Comparison of ENCODE assay signal across 8 cellular contexts in genomic region chr22:41762980-41763779, GRCh38. TPM values are rescaled to one million over a fixed set of nuclear protein-coding genes. Genes with fewer than 3 reads are reported as not detected.
DNase-seq lines count a peak whose midpoint lies in the region; ATAC-seq and TF ChIP-seq lines count a peak whose summit lies in the region.

No MANE protein-coding gene starts in this region.

- H3K27ac ChIP-seq in C4-2B = no peak overlapping the region
- H3K27ac ChIP-seq in SU-DHL-6 (ENCODE audit: low read depth, low read length) = no peak overlapping the region
- H3K27ac ChIP-seq in tibial nerve = no peak overlapping the region

- H3K36me3 ChIP-seq in SU-DHL-6 (ENCODE audit: low read length) (no peaks in the 10 kb centered on the region), tibial nerve (no peaks in the 10 kb centered on the region)

- TF ChIP-seq CTCF in C4-2B (conservative IDR thresholded peaks at IDR 0.05) (peak; percentile 66), SU-DHL-6 (IDR thresholded peaks at IDR 0.05; ENCODE audit: insufficient read depth, low read length, poor library complexity, severe bottlenecking) (peak; percentile 70), tibial nerve (IDR thresholded peaks at IDR 0.05) (no peak)

- H3K9me2 ChIP-seq in SU-DHL-6 (replicated peaks; ENCODE audit: insufficient read depth, low read length) = no peaks in the 10 kb centered on the region

- no peaks in the 10 kb centered on the region for H3K79me2 ChIP-seq in SU-DHL-6 (ENCODE audit: insufficient read depth, low read length)

- POLR2A ChIA-PET in HEK293T (lab: Yijun Ruan, JAX) = interaction anchor here (0.6 to 1.3 kb wide), 3 partner anchors 10 to 96 kb away, joined by 3 to 4 read pairs (median 3); partner anchors contain the start of gene CCDC134

- no peaks in the 10 kb centered on the region for H4K20me1 ChIP-seq in SU-DHL-6 (ENCODE audit: low read depth, low read length)

- no peak overlapping the region for H2AFZ ChIP-seq in SU-DHL-6 (ENCODE audit: low read depth, low read length, severe bottlenecking)

- no peaks in the 10 kb centered on the region for H3F3A ChIP-seq in SU-DHL-6 (ENCODE audit: insufficient read depth)

- no peak overlapping the region for H3K4me3 ChIP-seq in SU-DHL-6 (ENCODE audit: insufficient read depth, low read length, poor library complexity, severe bottlenecking)
- H3K4me3 ChIP-seq in tibial nerve = no peak overlapping the region

- H3K27me3 ChIP-seq in SU-DHL-6 (ENCODE audit: low read length) = no peaks in the 10 kb centered on the region
- H3K27me3 ChIP-seq in tibial nerve = no peaks in the 10 kb centered on the region

- TF ChIP-seq EP300 in tibial nerve (IDR thresholded peaks at IDR 0.05) = no peak

- CTCF ChIA-PET in HEK293T (lab: Yijun Ruan, JAX) = interaction anchor here (0.6 to 1.7 kb wide), 13 partner anchors 10 to 238 kb away, joined by 3 to 12 read pairs (median 4); partner anchors contain the start of gene CCDC134

- no peak for ATAC-seq in GM19023 (IDR thresholded peaks at IDR 0.05; ENCODE audit: unreplicated experiment)

- H3K9me3 ChIP-seq in SU-DHL-6 (ENCODE audit: insufficient read depth, low read length) (no peaks in the 10 kb centered on the region), tibial nerve (no peaks in the 10 kb centered on the region)

- DNase-seq in HEK293T (ENCODE audit: extremely low spot score) = peak; percentile 71
- peak; percentile 50 to 62 for DNase-seq in erythroblast (lab: John Stamatoyannopoulos, UW)
- peak; percentile 35 to 49 for DNase-seq in stimulated activated CD4-positive, alpha-beta T cell treated with anti-CD3 and anti-CD28 coated beads, Interleukin-2, amount 100 ng/mL, for 24 hours
- no peak for DNase-seq in midbrain (lab: John Stamatoyannopoulos, UW)
- no peak for DNase-seq in tibial nerve (ENCODE audit: low spot score in 2 of 2)

- no peaks in the 10 kb centered on the region for H3K4me1 ChIP-seq in tibial nerve

- WGBS in tibial nerve, 2 donors = 64 to 69% methylated on average over 13 to 14 of the region's 14 CpGs

- no peak overlapping the region for H3K9ac ChIP-seq in SU-DHL-6 (ENCODE audit: low read length)

- no peak for TF ChIP-seq POLR2A in erythroblast (IDR thresholded peaks at IDR 0.05; ENCODE audit: low read length)
- TF ChIP-seq POLR2A in tibial nerve (IDR thresholded peaks at IDR 0.05) = no peak

- no peak overlapping the region for H3K4me2 ChIP-seq in SU-DHL-6 (ENCODE audit: low read depth, low read length, poor library complexity, severe bottlenecking)

TF ChIP-seq in HEK293T, 16 proteins besides CTCF, POLR2A, EP300 and RAD21:
- no peak for TF ChIP-seq CTBP1 (IDR thresholded peaks at IDR 0.05; ENCODE audit: borderline replicate concordance)
- no peak for TF ChIP-seq SP1 (IDR thresholded peaks at IDR 0.05)
- TF ChIP-seq SUZ12 (IDR thresholded peaks at IDR 0.05) = no peak
- TF ChIP-seq FOXA1 (IDR thresholded peaks at IDR 0.05) = no peak
- TF ChIP-seq ARNT (IDR thresholded peaks at IDR 0.05) = no peak
- TF ChIP-seq HDGF (IDR thresholded peaks at IDR 0.05; ENCODE audit: borderline replicate concordance) = no peak
- TF ChIP-seq NFRKB (IDR thresholded peaks at IDR 0.05) = no peak
- no peak for TF ChIP-seq FOXM1 (IDR thresholded peaks at IDR 0.05; ENCODE audit: borderline replicate concordance)
- TF ChIP-seq L3MBTL2 (conservative IDR thresholded peaks at IDR 0.05) = no peak
- TF ChIP-seq BHLHE40 (IDR thresholded peaks at IDR 0.05; ENCODE audit: borderline replicate concordance) = no peak
- TF ChIP-seq TARDBP (IDR thresholded peaks at IDR 0.05) = no peak
- no peak for TF ChIP-seq LEF1 (IDR thresholded peaks at IDR 0.05; ENCODE audit: borderline replicate concordance)
- TF ChIP-seq FOXK2 (IDR thresholded peaks at IDR 0.05) = no peak
- no peak for TF ChIP-seq ELF4 (IDR thresholded peaks at IDR 0.05)
- no peak for TF ChIP-seq ZNF384 (IDR thresholded peaks at IDR 0.05)
- TF ChIP-seq PKNOX1 (IDR thresholded peaks at IDR 0.05) = no peak

RNA-seq across cellular contexts. Expression of gene CCDC134, which starts 37.3 kb away (rescaled TPM):
- 1 to 10 TPM; 6.5 to 9.6 (median 8.2) TPM for total RNA-seq in tibial nerve

Comparison
In these comparisons a context has a peak if more than half of its experiments do, and no peak if none do; other contexts are left out.
1. CTCF ChIP-seq: peak in C4-2B (single experiment) and SU-DHL-6 (single experiment); none in tibial nerve (0 of 5).
2. DNase-seq: peak in HEK293T (single experiment), erythroblast (2 of 2) and stimulated activated CD4-positive, alpha-beta T cell treated with anti-CD3 and anti-CD28 coated beads, Interleukin-2, amount 100 ng/mL, for 24 hours (2 of 2); none in midbrain (single experiment) and tibial nerve (0 of 2).